In genomic region chr1:154878371-154879355, GRCh38 we compare ENCODE assay signal across 1 cellular context.
TF ChIP-seq lines count a peak whose summit lies in the region.

No MANE protein-coding gene starts in this region.

TF ChIP-seq in HepG2, 621 proteins besides CTCF, POLR2A, EP300 and RAD21 (continued from another document and continues in another):
- TF ChIP-seq ZNF687 (CRISPR knock-in tag; IDR thresholded peaks at IDR 0.05), result peak; percentile 29; the same call in 1 of the 2 replicates
- TF ChIP-seq ATF6 (CRISPR knock-in tag; conservative IDR thresholded peaks at IDR 0.05), result no peak
- TF ChIP-seq AGO1 (IDR thresholded peaks at IDR 0.05; ENCODE audit: low read depth, low read length, poor library complexity, severe bottlenecking), result no peak
- no peak for TF ChIP-seq PLSCR1 (CRISPR knock-in tag; IDR thresholded peaks at IDR 0.05; ENCODE audit: borderline replicate concordance)
- TF ChIP-seq NCOA2 (CRISPR knock-in tag; IDR thresholded peaks at IDR 0.05), result no peak
- TF ChIP-seq ZNF382 (CRISPR knock-in tag; IDR thresholded peaks at IDR 0.05; ENCODE audit: borderline replicate concordance), result no peak
- no peak for TF ChIP-seq ZBTB34 (CRISPR knock-in tag; IDR thresholded peaks at IDR 0.05)
- peak; percentile 61; the same call in 1 of the 2 replicates for TF ChIP-seq ZNF451 (CRISPR knock-in tag; IDR thresholded peaks at IDR 0.05)
- no peak for TF ChIP-seq ZNF276 (CRISPR knock-in tag; IDR thresholded peaks at IDR 0.05; ENCODE audit: low read depth)
- 0 out of 2 replicates have a peak, but pooled peaks have one; percentile 28 for TF ChIP-seq ZBTB39 (CRISPR knock-in tag; IDR thresholded peaks at IDR 0.05)
- TF ChIP-seq ELF4 (CRISPR knock-in tag; IDR thresholded peaks at IDR 0.05; ENCODE audit: borderline replicate concordance), result no peak
- no peak for TF ChIP-seq KLF6 (CRISPR knock-in tag; IDR thresholded peaks at IDR 0.05)
- no peak for TF ChIP-seq ZNF557 (CRISPR knock-in tag; IDR thresholded peaks at IDR 0.05)
- no peak for TF ChIP-seq CREB3 (CRISPR knock-in tag; IDR thresholded peaks at IDR 0.05)
- no peak for TF ChIP-seq ZNF430 (CRISPR knock-in tag; IDR thresholded peaks at IDR 0.05)
- no peak for TF ChIP-seq HNRNPLL (IDR thresholded peaks at IDR 0.05; ENCODE audit: low read depth, low read length, poor library complexity, severe bottlenecking)
- TF ChIP-seq ZFP90 (CRISPR knock-in tag; IDR thresholded peaks at IDR 0.05; ENCODE audit: borderline replicate concordance), result peak; percentile 61; the same call in 1 of the 2 replicates
- 0 out of 2 replicates have a peak, but pooled peaks have one; percentile 30 for TF ChIP-seq ARNT2 (CRISPR knock-in tag; IDR thresholded peaks at IDR 0.05; ENCODE audit: low read depth)
- TF ChIP-seq WIZ (CRISPR knock-in tag; IDR thresholded peaks at IDR 0.05), result no peak
- TF ChIP-seq ESRRA (CRISPR knock-in tag; IDR thresholded peaks at IDR 0.05; ENCODE audit: low read depth), result no peak
- no peak for TF ChIP-seq FIP1L1 (IDR thresholded peaks at IDR 0.05; ENCODE audit: borderline replicate concordance, insufficient read depth, low read depth, low read length)
- TF ChIP-seq SIX4 (CRISPR knock-in tag; IDR thresholded peaks at IDR 0.05), result no peak
- peak; percentile 30; the same call in 1 of the 2 replicates for TF ChIP-seq MYC (CRISPR knock-in tag; IDR thresholded peaks at IDR 0.05; ENCODE audit: borderline replicate concordance)
- 0 out of 2 replicates have a peak, but pooled peaks have one; percentile 10 for TF ChIP-seq GATAD2A (CRISPR knock-in tag; IDR thresholded peaks at IDR 0.05)
- TF ChIP-seq ZFYVE20 (CRISPR knock-in tag; IDR thresholded peaks at IDR 0.05; ENCODE audit: borderline replicate concordance, low read depth), result no peak
- no peak for TF ChIP-seq ZNF235 (CRISPR knock-in tag; IDR thresholded peaks at IDR 0.05; ENCODE audit: borderline replicate concordance)
- TF ChIP-seq ADNP (CRISPR knock-in tag; IDR thresholded peaks at IDR 0.05), result no peak
- peak; percentile 31 to 70; a peak in 3 of 4 replicates for TF ChIP-seq HMGXB4 (CRISPR knock-in tag; IDR thresholded peaks at IDR 0.05; ENCODE audit: borderline replicate concordance in 1 of 2, low read depth in 1 of 2)
- no peak for TF ChIP-seq ZNF543 (CRISPR knock-in tag; IDR thresholded peaks at IDR 0.05)
- no peak for TF ChIP-seq ZNF747 (CRISPR knock-in tag; IDR thresholded peaks at IDR 0.05; ENCODE audit: borderline replicate concordance)
- no peak for TF ChIP-seq MZF1 (CRISPR knock-in tag; IDR thresholded peaks at IDR 0.05; ENCODE audit: borderline replicate concordance)
- TF ChIP-seq ZNF331 (CRISPR knock-in tag; IDR thresholded peaks at IDR 0.05), result no peak
- TF ChIP-seq SNAPC2 (CRISPR knock-in tag; IDR thresholded peaks at IDR 0.05), result no peak
- no peak for TF ChIP-seq ZNF282 (IDR thresholded peaks at IDR 0.05; ENCODE audit: partially characterized antibody)
- no peak for TF ChIP-seq FOSL1 (CRISPR knock-in tag; IDR thresholded peaks at IDR 0.05; ENCODE audit: borderline replicate concordance)
- TF ChIP-seq FOXK1 (CRISPR knock-in tag; IDR thresholded peaks at IDR 0.05; ENCODE audit: borderline replicate concordance, low read depth), result no peak
- no peak for TF ChIP-seq ZNF839 (CRISPR knock-in tag; IDR thresholded peaks at IDR 0.05; ENCODE audit: borderline replicate concordance)
- TF ChIP-seq ZBTB44 (CRISPR knock-in tag; IDR thresholded peaks at IDR 0.05), result no peak
